ENCODE assay signal across 20 cellular contexts in the genomic region with DNA sequence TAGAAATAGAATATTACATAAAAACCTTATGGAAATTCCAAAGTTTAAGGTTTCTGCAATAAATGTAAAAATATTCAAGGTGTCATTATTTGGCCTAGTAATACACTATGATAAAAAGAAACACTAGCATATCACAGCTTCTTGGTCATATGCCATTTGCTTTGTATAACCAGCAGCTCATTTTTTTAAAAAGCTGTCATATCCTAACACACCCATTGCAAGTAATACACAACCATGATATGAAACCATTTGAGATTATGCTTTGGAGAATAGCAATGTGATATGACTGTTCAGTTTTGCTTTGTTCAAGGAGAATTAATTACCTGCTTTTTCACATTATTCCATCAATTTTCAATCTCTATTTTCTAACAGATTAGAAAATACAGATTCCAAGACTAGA.
A peak's percentile ranks its signal among the peaks of the same experiment; 100 is the strongest.
DNase-seq lines count a peak whose midpoint lies in the region; ATAC-seq and TF ChIP-seq lines count a peak whose summit lies in the region.
"Had no signal": no experiment of that assay in that cellular context is flagged by ENCODE, and none has a peak within 500 bp of the region (broad histone marks: within the 10 kb centered on the region; RNA-seq: fewer than 3 reads in every experiment).

No MANE protein-coding gene starts in this region.

- DNase-seq in DND-41, result no peak
- no peak for DNase-seq in DMS79 treated with DMSO at 0.1 percent for 48 hours (lab: John Stamatoyannopoulos, UW)
- DNase-seq in central memory CD4-positive, alpha-beta T cell, result no peak
- DNase-seq in GM23248, result no peak
- DNase-seq: activated naive CD8-positive, alpha-beta T cell treated with anti-CD3 and anti-CD28 coated beads, Interleukin-2, amount 10 ng/mL, durations not matched to agents 7 days and 5 days; CD4-positive, alpha-beta memory T cell; DMS79; foreskin melanocyte; naive B cell; NCI-H1092 treated with DMSO at 0.1 percent for 48 hours; NCI-H2107; ovary; stimulated activated CD4-positive, alpha-beta T cell treated with anti-CD3 and anti-CD28 coated beads, Interleukin-2, amount 100 ng/mL, for 48 hours; T-helper 17 cell; upper lobe of right lung had no signal

- in situ Hi-C loops in GM23248 (cut with MboI), result no loop called here

- H3K4me1 ChIP-seq in DND-41 (ENCODE audit: insufficient read depth, low read length), result peaks cover 14% of the 10 kb centered on the region; the same call in 1 of the 2 replicates
- peaks cover 19% of the 10 kb centered on the region for H3K4me1 ChIP-seq in GM23248 (ENCODE audit: insufficient read depth)
- H3K4me1 ChIP-seq: upper lobe of right lung had no signal

- H3K27ac ChIP-seq in DND-41 (ENCODE audit: low read length) (no peak overlapping the region), GM23248 (no peak overlapping the region)
- H3K27ac ChIP-seq: upper lobe of right lung had no signal

- H3F3A ChIP-seq in GM23248 (ENCODE audit: insufficient read depth), result peaks cover 10% of the 10 kb centered on the region; the same call in 1 of the 2 replicates

- peaks cover 28% of the 10 kb centered on the region for H3K36me3 ChIP-seq in DND-41 (ENCODE audit: insufficient read depth, low read length)
- peaks cover 6% of the 10 kb centered on the region; the same call in 1 of the 2 replicates for H3K36me3 ChIP-seq in GM23248 (ENCODE audit: low read depth)
- H3K36me3 ChIP-seq: ovary, upper lobe of right lung had no signal

- H3K4me3 ChIP-seq in DND-41 (ENCODE audit: low read depth in 1 of 2, low read length in 2 of 2) (no peak overlapping the region), GM23248 (no peak overlapping the region)
- H3K4me3 ChIP-seq: coronary artery, ovary, upper lobe of right lung had no signal

- H3K79me2 ChIP-seq in DND-41 (ENCODE audit: insufficient read depth, low read length), result no peaks in the 10 kb centered on the region
- H3K79me2 ChIP-seq in GM23248 (ENCODE audit: insufficient read depth), result no peaks in the 10 kb centered on the region

- H4K20me1 ChIP-seq in DND-41 (ENCODE audit: insufficient read depth, low read length), result no peaks in the 10 kb centered on the region
- H4K20me1 ChIP-seq in GM23248 (ENCODE audit: insufficient read depth), result no peaks in the 10 kb centered on the region

- H3K4me2 ChIP-seq in DND-41 (ENCODE audit: insufficient read depth, low read length) (no peak overlapping the region), GM23248 (ENCODE audit: unreplicated experiment) (no peak overlapping the region)

- no peak overlapping the region for H3K9ac ChIP-seq in DND-41 (ENCODE audit: low read depth, low read length)
- H3K9ac ChIP-seq in GM23248, result no peak overlapping the region

- no peaks in the 10 kb centered on the region for H3K9me3 ChIP-seq in DND-41 (ENCODE audit: insufficient read depth, low read length, severe bottlenecking)
- no peaks in the 10 kb centered on the region for H3K9me3 ChIP-seq in GM23248 (ENCODE audit: low read depth)
- H3K9me3 ChIP-seq: ovary, upper lobe of right lung had no signal

- TF ChIP-seq CTCF in DND-41 (IDR thresholded peaks at IDR 0.05; ENCODE audit: borderline replicate concordance, extremely low read depth, low read length, poor library complexity, severe bottlenecking), result no peak

- no peaks in the 10 kb centered on the region for H3K9me2 ChIP-seq in GM23248 (ENCODE audit: insufficient read depth)

- 0 out of 3 replicates have a peak, but pooled peaks have one; percentile 25 for ATAC-seq in DND-41 (ENCODE audit: insufficient read depth, low read depth)
- ATAC-seq in GM19351 (IDR thresholded peaks at IDR 0.05; ENCODE audit: unreplicated experiment), result peak; percentile 48
- ATAC-seq in HG02981 (IDR thresholded peaks at IDR 0.05; ENCODE audit: unreplicated experiment), result peak; percentile 40
- peak; percentile 32 for ATAC-seq in HG03565 (IDR thresholded peaks at IDR 0.05; ENCODE audit: unreplicated experiment)
- no peak for ATAC-seq in GM18517 (IDR thresholded peaks at IDR 0.05; ENCODE audit: unreplicated experiment)
- ATAC-seq: T-helper 17 cell, upper lobe of right lung had no signal

- H3K27me3 ChIP-seq in DND-41 (ENCODE audit: insufficient read depth, low read length, poor library complexity), result no peaks in the 10 kb centered on the region
- no peaks in the 10 kb centered on the region for H3K27me3 ChIP-seq in GM23248 (replicated peaks; ENCODE audit: insufficient read depth)
- H3K27me3 ChIP-seq: ovary, upper lobe of right lung had no signal

- H2AFZ ChIP-seq in DND-41 (ENCODE audit: low read depth, low read length) (no peak overlapping the region), GM23248 (no peak overlapping the region)
